ENCODE assay signal across 1 cellular context in genomic region chr17:49968380-49969133, GRCh38.
A peak's percentile ranks its signal among the peaks of the same experiment; 100 is the strongest.
TF ChIP-seq lines count a peak whose summit lies in the region.

No MANE protein-coding gene starts in this region.

TF ChIP-seq in HepG2, 621 proteins besides CTCF, POLR2A, EP300 and RAD21 (continued from another document and continues in another):
- TF ChIP-seq ZBTB37 (CRISPR knock-in tag; IDR thresholded peaks at IDR 0.05) (no peak), ZNF337 (CRISPR knock-in tag; IDR thresholded peaks at IDR 0.05; ENCODE audit: borderline replicate concordance, low read depth) (no peak), NCOA2 (CRISPR knock-in tag; IDR thresholded peaks at IDR 0.05) (no peak), USF2 (IDR thresholded peaks at IDR 0.05; ENCODE audit: low read depth, low read length) (no peak), USF2 (CRISPR knock-in tag; IDR thresholded peaks at IDR 0.05; ENCODE audit: borderline replicate concordance) (no peak), TFDP1 (CRISPR knock-in tag; IDR thresholded peaks at IDR 0.05; ENCODE audit: borderline replicate concordance) (peak; percentile 26; the same call in 1 of the 2 replicates), ZNF605 (CRISPR knock-in tag; IDR thresholded peaks at IDR 0.05) (peak; percentile 73; the same call in 1 of the 2 replicates), PAWR (CRISPR knock-in tag; IDR thresholded peaks at IDR 0.05; ENCODE audit: borderline replicate concordance) (no peak), PAX8 (CRISPR knock-in tag; IDR thresholded peaks at IDR 0.05; ENCODE audit: borderline replicate concordance) (no peak), TCF7 (IDR thresholded peaks at IDR 0.05; ENCODE audit: low read depth) (no peak), ELF1 (CRISPR knock-in tag; IDR thresholded peaks at IDR 0.05) (peak; percentile 80), GABPB1 (CRISPR knock-in tag; IDR thresholded peaks at IDR 0.05) (peak; percentile 92), SNRNP70 (IDR thresholded peaks at IDR 0.05; ENCODE audit: low read depth, low read length) (no peak), ZNF616 (CRISPR knock-in tag; IDR thresholded peaks at IDR 0.05; ENCODE audit: low read depth) (peak; percentile 82; the same call in 1 of the 2 replicates), ZNF704 (CRISPR knock-in tag; IDR thresholded peaks at IDR 0.05; ENCODE audit: borderline replicate concordance) (0 out of 2 replicates have a peak, but pooled peaks have one; percentile 19), ZNF280D (CRISPR knock-in tag; IDR thresholded peaks at IDR 0.05) (no peak), ZFP1 (CRISPR knock-in tag; IDR thresholded peaks at IDR 0.05) (no peak), ZMYM4 (CRISPR knock-in tag; IDR thresholded peaks at IDR 0.05) (no peak), FLYWCH1 (CRISPR knock-in tag; IDR thresholded peaks at IDR 0.05) (no peak), ZNF83 (CRISPR knock-in tag; IDR thresholded peaks at IDR 0.05; ENCODE audit: borderline replicate concordance) (no peak), NR2F6 (IDR thresholded peaks at IDR 0.05) (no peak), NR2F6 (CRISPR knock-in tag; IDR thresholded peaks at IDR 0.05) (0 out of 2 replicates have a peak, but pooled peaks have one; percentile 24), CSRNP1 (CRISPR knock-in tag; IDR thresholded peaks at IDR 0.05) (peak; percentile 77; the same call in 1 of the 2 replicates), ATF6 (CRISPR knock-in tag; conservative IDR thresholded peaks at IDR 0.05) (no peak), SUZ12 (IDR thresholded peaks at IDR 0.05; ENCODE audit: low read depth, low read length) (no peak), SRF (IDR thresholded peaks at IDR 0.05; ENCODE audit: low read depth, low read length) (no peak), CEBPB (IDR thresholded peaks at IDR 0.05; ENCODE audit: borderline replicate concordance, low read depth, low read length) (peak; percentile 91), HOXD1 (CRISPR knock-in tag; IDR thresholded peaks at IDR 0.05) (no peak), ZNF318 (CRISPR knock-in tag; IDR thresholded peaks at IDR 0.05) (no peak; the same call in 1 of the 2 replicates), ZNF18 (CRISPR knock-in tag; IDR thresholded peaks at IDR 0.05; ENCODE audit: insufficient replicate concordance) (no peak), RARG (CRISPR knock-in tag; IDR thresholded peaks at IDR 0.05; ENCODE audit: low read depth) (no peak), THAP11 (CRISPR knock-in tag; IDR thresholded peaks at IDR 0.05) (peak; percentile 67; the same call in 1 of the 2 replicates), ZNF556 (CRISPR knock-in tag; IDR thresholded peaks at IDR 0.05; ENCODE audit: borderline replicate concordance) (0 out of 2 replicates have a peak, but pooled peaks have one; percentile 27), ZNF546 (CRISPR knock-in tag; conservative IDR thresholded peaks at IDR 0.05) (no peak), ZNF101 (CRISPR knock-in tag; IDR thresholded peaks at IDR 0.05; ENCODE audit: borderline replicate concordance, low read depth) (no peak), GPN1 (CRISPR knock-in tag; IDR thresholded peaks at IDR 0.05; ENCODE audit: borderline replicate concordance) (no peak)
